In genomic region chr16:82368041-82368440, GRCh38 we compare ENCODE assay signal across 1 cellular context.
TF ChIP-seq lines count a peak whose summit lies in the region.

No MANE protein-coding gene starts in this region.

TF ChIP-seq in K562, 482 proteins besides CTCF, POLR2A, EP300 and RAD21 (continued from another document):
- TF ChIP-seq ZNF407 (IDR thresholded peaks at IDR 0.05; ENCODE audit: low read depth) (no peak), ZNF140 (CRISPR knock-in tag; IDR thresholded peaks at IDR 0.05) (no peak), HNRNPLL (IDR thresholded peaks at IDR 0.05; ENCODE audit: low read depth, low read length, poor library complexity, severe bottlenecking) (no peak), NFXL1 (CRISPR knock-in tag; IDR thresholded peaks at IDR 0.05) (no peak), ZNF324 (CRISPR knock-in tag; IDR thresholded peaks at IDR 0.05) (no peak), ZNF384 (IDR thresholded peaks at IDR 0.05; ENCODE audit: low read depth, low read length) (no peak)
- TF ChIP-seq, protein P1, sequence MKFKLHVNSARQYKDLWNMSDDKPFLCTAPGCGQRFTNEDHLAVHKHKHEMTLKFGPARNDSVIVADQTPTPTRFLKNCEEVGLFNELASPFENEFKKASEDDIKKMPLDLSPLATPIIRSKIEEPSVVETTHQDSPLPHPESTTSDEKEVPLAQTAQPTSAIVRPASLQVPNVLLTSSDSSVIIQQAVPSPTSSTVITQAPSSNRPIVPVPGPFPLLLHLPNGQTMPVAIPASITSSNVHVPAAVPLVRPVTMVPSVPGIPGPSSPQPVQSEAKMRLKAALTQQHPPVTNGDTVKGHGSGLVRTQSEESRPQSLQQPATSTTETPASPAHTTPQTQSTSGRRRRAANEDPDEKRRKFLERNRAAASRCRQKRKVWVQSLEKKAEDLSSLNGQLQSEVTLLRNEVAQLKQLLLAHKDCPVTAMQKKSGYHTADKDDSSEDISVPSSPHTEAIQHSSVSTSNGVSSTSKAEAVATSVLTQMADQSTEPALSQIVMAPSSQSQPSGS (CRISPR knock-in tag; IDR thresholded peaks at IDR 0.05), result no peak
TF ChIP-seq in K562: peak in this region for 0.
